27 cellular contexts compared by ENCODE assay signal in genomic region chr1:11495579-11495978, GRCh38. TPM values are rescaled to one million over a fixed set of nuclear protein-coding genes. Genes with fewer than 3 reads are reported as not detected.
"Had no signal": no experiment of that assay in that cellular context is flagged by ENCODE, and none has a peak within 500 bp of the region (broad histone marks: within the 10 kb centered on the region; RNA-seq: fewer than 3 reads in every experiment).

No MANE protein-coding gene starts in this region.

- H3K27ac ChIP-seq: cardiac muscle cell, Peyer's patch, SJSA1, WERI-Rb-1 had no signal

- H3K27me3 ChIP-seq: cardiac muscle cell, Peyer's patch had no signal

- H3K4me3 ChIP-seq: cardiac muscle cell, Peyer's patch, SJSA1 had no signal

- H3K27ac Mint-ChIP-seq: activated CD4-positive, alpha-beta T cell treated with anti-CD3 and anti-CD28 coated beads, Interleukin-2, amount 10 ng/mL, durations not matched to agents 24 days and 14 days; activated CD8-positive, alpha-beta T cell treated with anti-CD3 and anti-CD28 coated beads for 36 hours; activated naive CD8-positive, alpha-beta T cell treated with anti-CD3 and anti-CD28 coated beads for 36 hours; activated T-helper 1 cell treated with anti-CD3 and anti-CD28 coated beads, Interleukin-12 subunit alpha, Interleukin-12 subunit beta, Interleukin-2, Interleukin-4 antibody, amounts not matched to agents 30 ng/mL and 10 ng/mL and 1 ng/mL, durations not matched to agents 14 hours and 24 hours and 36 hours had no signal

- H3K36me3 Mint-ChIP-seq: activated naive CD8-positive, alpha-beta T cell treated with anti-CD3 and anti-CD28 coated beads for 36 hours had no signal

- H3K9me3 ChIP-seq: Peyer's patch, SJSA1 had no signal

- DNase-seq: activated CD4-positive, alpha-beta T cell treated with anti-CD3 and anti-CD28 coated beads, Interleukin-2, amount 10 ng/mL, durations not matched to agents 24 days and 14 days; activated CD4-positive, alpha-beta T cell treated with anti-CD3 and anti-CD28 coated beads, Interleukin-2, amount 50 U/mL, for 4 hours; activated CD8-positive, alpha-beta T cell treated with anti-CD3 and anti-CD28 coated beads for 36 hours; activated gamma-delta T cell treated with Interleukin-2 at 50 U/mL for 16 hours; activated naive CD4-positive, alpha-beta T cell treated with anti-CD3 and anti-CD28 coated beads, Interleukin-2, amount 50 U/mL, for 16 hours; activated naive CD8-positive, alpha-beta T cell treated with anti-CD3 and anti-CD28 coated beads for 36 hours; activated T-cell treated with anti-CD3 and anti-CD28 coated beads, Interleukin-2, amount 50 U/mL, for 4 hours; amniotic stem cell; aorta; Karpas-422; KBM-7; NCI-H1105; NCI-H1417 treated with DMSO at 0.1 percent for 48 hours; NCI-H187 treated with DMSO at 0.1 percent for 48 hours; NCI-H2081; NCI-H345; NCI-H524 treated with DMSO at 0.1 percent for 48 hours; PC-3; Peyer's patch; RPMI8226; SHP77 treated with DMSO at 0.1 percent for 48 hours; T1000; WERI-Rb-1 had no signal

- H3K4me1 Mint-ChIP-seq: activated CD4-positive, alpha-beta T cell treated with anti-CD3 and anti-CD28 coated beads, Interleukin-2, amount 10 ng/mL, durations not matched to agents 24 days and 14 days; activated naive CD8-positive, alpha-beta T cell treated with anti-CD3 and anti-CD28 coated beads for 36 hours; central memory CD8-positive, alpha-beta T cell had no signal

- H3K36me3 ChIP-seq: cardiac muscle cell, Peyer's patch, SJSA1 had no signal

- H3K9me3 Mint-ChIP-seq: activated CD4-positive, alpha-beta T cell treated with anti-CD3 and anti-CD28 coated beads, Interleukin-2, amount 10 ng/mL, durations not matched to agents 24 days and 14 days; activated CD8-positive, alpha-beta T cell treated with anti-CD3 and anti-CD28 coated beads for 36 hours; activated naive CD8-positive, alpha-beta T cell treated with anti-CD3 and anti-CD28 coated beads for 36 hours; activated T-cell treated with anti-CD3 and anti-CD28 coated beads, Interleukin-2, amount 50 U/mL, for 4 hours; activated T-helper 1 cell treated with anti-CD3 and anti-CD28 coated beads, Interleukin-12 subunit alpha, Interleukin-12 subunit beta, Interleukin-2, Interleukin-4 antibody, amounts not matched to agents 30 ng/mL and 10 ng/mL and 1 ng/mL, durations not matched to agents 14 hours and 24 hours and 36 hours; central memory CD8-positive, alpha-beta T cell had no signal

- ATAC-seq: activated CD8-positive, alpha-beta T cell treated with anti-CD3 and anti-CD28 coated beads for 36 hours; activated T-cell treated with anti-CD3 and anti-CD28 coated beads, Interleukin-2, amount 50 U/mL, for 4 hours; PC-3 had no signal

- H3K4me1 ChIP-seq: Peyer's patch, SJSA1 had no signal

- H3K4me3 Mint-ChIP-seq: activated CD4-positive, alpha-beta T cell treated with anti-CD3 and anti-CD28 coated beads, Interleukin-2, amount 10 ng/mL, durations not matched to agents 24 days and 14 days; activated CD8-positive, alpha-beta T cell treated with anti-CD3 and anti-CD28 coated beads for 36 hours; activated naive CD8-positive, alpha-beta T cell treated with anti-CD3 and anti-CD28 coated beads for 36 hours; activated T-cell treated with anti-CD3 and anti-CD28 coated beads, Interleukin-2, amount 50 U/mL, for 4 hours; activated T-helper 1 cell treated with anti-CD3 and anti-CD28 coated beads, Interleukin-12 subunit alpha, Interleukin-12 subunit beta, Interleukin-2, Interleukin-4 antibody, amounts not matched to agents 30 ng/mL and 10 ng/mL and 1 ng/mL, durations not matched to agents 14 hours and 24 hours and 36 hours; central memory CD8-positive, alpha-beta T cell had no signal

RNA-seq across cellular contexts. Expression of gene DISP3, which starts 16.6 kb away (rescaled TPM):
- total RNA-seq: SJSA1 had no signal
- polyA plus RNA-seq: aorta had no signal
